Comparison of ENCODE assay signal across 8 cellular contexts in genomic region chr16:88430524-88431446, GRCh38. TPM values are rescaled to one million over a fixed set of nuclear protein-coding genes. Genes with fewer than 3 reads are reported as not detected.
A peak's percentile ranks its signal among the peaks of the same experiment; 100 is the strongest.
DNase-seq lines count a peak whose midpoint lies in the region; ATAC-seq, FAIRE-seq and TF ChIP-seq lines count a peak whose summit lies in the region.

No MANE protein-coding gene starts in this region.

- no peak overlapping the region; the same call in 1 of the 2 replicates for H3K4me2 ChIP-seq in K562 (ENCODE audit: insufficient read depth, low read length)
- H3K4me2 ChIP-seq in mesenchymal stem cell (ENCODE audit: low read length, poor library complexity, severe bottlenecking): no peak overlapping the region

- POLR2A ChIA-PET in K562 (lab: Yijun Ruan, JAX): interaction anchor here (0.5 to 1.0 kb wide), 5 partner anchors 15 to 221 kb away, joined by 3 to 7 read pairs (median 3); partner anchors contain the start of gene ZC3H18

- H3K4me3 ChIP-seq in K562 (peak overlapping the region; percentile 9; the same call in 1 of the 2 replicates), mesenchymal stem cell (ENCODE audit: insufficient read depth in 1 of 2, low read depth in 1 of 2, low read length in 2 of 2) (peak overlapping the region in 1 of 2 experiments; percentile 59), tibial artery (peak overlapping the region; percentile 34 to 40)

- H4K20me1 ChIP-seq in K562 (replicated peaks; ENCODE audit: control insufficient read depth, insufficient read depth, low read length): peaks cover 6% of the 10 kb centered on the region; the same call in 1 of the 2 replicates

- no peaks in the 10 kb centered on the region for H3K9me1 ChIP-seq in K562 (ENCODE audit: control insufficient read depth, insufficient read depth, low read length)

- no peak overlapping the region for H3K27ac ChIP-seq in K562 (ENCODE audit: extremely low read depth, low read depth, low read length)
- H3K27ac ChIP-seq in mesenchymal stem cell (ENCODE audit: low read length, poor library complexity, severe bottlenecking): no peak overlapping the region
- H3K27ac ChIP-seq in tibial artery: no peak overlapping the region

- H3K27me3 Mint-ChIP-seq in T-helper 17 cell: no peaks in the 10 kb centered on the region

- CTCF ChIA-PET in K562 (lab: Yijun Ruan, JAX; ENCODE audit: low intra/inter-chr PET ratio): no interaction called here

- no peak overlapping the region for H2BK12ac ChIP-seq in mesenchymal stem cell (ENCODE audit: low read length in 2 of 2)

- TF ChIP-seq EP300 in K562 (IDR thresholded peaks at IDR 0.05; ENCODE audit: low read length): no peak

- H3K79me1 ChIP-seq in mesenchymal stem cell (replicated peaks; ENCODE audit: low read length, poor library complexity, severe bottlenecking): no peaks in the 10 kb centered on the region

- H3K9ac ChIP-seq in K562 (ENCODE audit: insufficient read depth in 1 of 2, low read depth in 2 of 2, low read length in 2 of 2) (peak overlapping the region in 1 of 2 experiments; percentile 3; a peak in 2 of 4 replicates), mesenchymal stem cell (ENCODE audit: low read length) (peak overlapping the region; percentile 75)

- H3K27ac Mint-ChIP-seq in T-helper 17 cell: no peak overlapping the region

- H4K8ac ChIP-seq in mesenchymal stem cell (ENCODE audit: low read length): peak overlapping the region; percentile 79

- H2BK5ac ChIP-seq in mesenchymal stem cell (ENCODE audit: low read depth, low read length, poor library complexity, severe bottlenecking): no peak overlapping the region

- 4% methylated on average over 51 of the region's 80 CpGs for WGBS in K562 (ENCODE audit: insufficient coverage, low coverage, missing lambda C conversion rate)
- 45% methylated on average over 80 of the region's 80 CpGs for WGBS in mesenchymal stem cell

- peak overlapping the region in 1 of 2 experiments; percentile 30 for H3K18ac ChIP-seq in mesenchymal stem cell (ENCODE audit: low read depth in 1 of 2, low read length in 2 of 2)

- no peak overlapping the region for H2BK15ac ChIP-seq in mesenchymal stem cell (ENCODE audit: low read depth, poor library complexity, severe bottlenecking)

- BruUV-seq in K562 (replicated peaks; lab: Mats Ljungman, UMichigan): no TSS peak

- H3K14ac ChIP-seq in mesenchymal stem cell (ENCODE audit: low read length in 2 of 2): no peak overlapping the region

- H3K36me3 Mint-ChIP-seq in T-helper 17 cell (ENCODE audit: low read depth): no peaks in the 10 kb centered on the region

- no peaks in the 10 kb centered on the region for H3K9me3 ChIP-seq in T-helper 17 cell (ENCODE audit: control insufficient read depth, low read length, poor library complexity, severe bottlenecking)
- H3K9me3 ChIP-seq in K562 (replicated peaks; ENCODE audit: control insufficient read depth, insufficient read depth, low read depth, low read length): no peaks in the 10 kb centered on the region
- no peaks in the 10 kb centered on the region for H3K9me3 ChIP-seq in mesenchymal stem cell (ENCODE audit: control insufficient read depth, low read length)
- no peaks in the 10 kb centered on the region for H3K9me3 ChIP-seq in tibial artery

- no peak overlapping the region for H3K23ac ChIP-seq in mesenchymal stem cell (ENCODE audit: low read length in 2 of 2)

- TF ChIP-seq RAD21 in K562 (CRISPR knock-in tag; conservative IDR thresholded peaks at IDR 0.05 in 1 of 2, IDR thresholded peaks at IDR 0.05 in 1 of 2): no peak

- no peak for TF ChIP-seq POLR2A in K562 (conservative IDR thresholded peaks at IDR 0.05)

- peak overlapping the region; percentile 44; the same call in 1 of the 2 replicates for H2AFZ ChIP-seq in K562 (ENCODE audit: low read depth, low read length)
- no peak overlapping the region for H2AFZ ChIP-seq in mesenchymal stem cell (ENCODE audit: low read depth, low read length)

- TF ChIP-seq CTCF in K562 (IDR thresholded peaks at IDR 0.05 in 2 of 3, conservative IDR thresholded peaks at IDR 0.05 in 1 of 3; ENCODE audit: insufficient read depth in 2 of 3, low read depth in 1 of 3, low read length in 3 of 3) (no peak), tibial artery (IDR thresholded peaks at IDR 0.05) (no peak)

- intact Hi-C loops in K562 (cut with micrococcal nuclease): no loop called here
- intact Hi-C loops in tibial artery (cut with DNase I; ENCODE audit: low total_unique reads): no loop called here

- no peaks in the 10 kb centered on the region for H3K79me2 ChIP-seq in K562 (ENCODE audit: control insufficient read depth, insufficient read depth, low read length)

- DNase-seq in T-helper 17 cell (peak; percentile 17 to 32 (median 29)), K562 (ENCODE audit: extremely low read depth in 1 of 4, low spot score in 3 of 4) (peak; percentile 41 to 52 (median 50)), mesenchymal stem cell (no peak), tibial artery (no peak), NCI-H2081 (lab: John Stamatoyannopoulos, UW) (no peak), NCI-H226 (no peak)

- H2BK120ac ChIP-seq in mesenchymal stem cell (ENCODE audit: low read depth, low read length): no peak overlapping the region

- H3K4me3 Mint-ChIP-seq in T-helper 17 cell: peak overlapping the region; percentile 79

- in situ Hi-C loops in K562 (cut with MboI): no loop called here

- H4K91ac ChIP-seq in mesenchymal stem cell (ENCODE audit: low read length): no peak overlapping the region

- H2AK5ac ChIP-seq in mesenchymal stem cell (ENCODE audit: low read length, severe bottlenecking): no peak overlapping the region

- peaks cover 0 to 72% of the 10 kb centered on the region in 2 experiments; a peak in 2 of 5 replicates for H3K4me1 ChIP-seq in K562 (replicated peaks in 1 of 2; ENCODE audit: control insufficient read depth in 2 of 2, insufficient read depth in 2 of 2, low read length in 2 of 2)
- peaks cover 3% of the 10 kb centered on the region for H3K4me1 ChIP-seq in mesenchymal stem cell (ENCODE audit: control insufficient read depth, insufficient read depth, low read depth, low read length)
- peaks cover 0 to 17% (median 0%) of the 10 kb centered on the region in 4 donors for H3K4me1 ChIP-seq in tibial artery

- FAIRE-seq in K562 (lab: Jason Lieb, UNC): no peak

- ATAC-seq in GM19455 (IDR thresholded peaks at IDR 0.05; ENCODE audit: unreplicated experiment): peak; percentile 63
- peak; percentile 70 for ATAC-seq in T-helper 17 cell
- peak; percentile 60 for ATAC-seq in K562
- ATAC-seq in HG03280 (IDR thresholded peaks at IDR 0.05; ENCODE audit: unreplicated experiment): no peak

- H3K4me1 Mint-ChIP-seq in T-helper 17 cell: peaks cover 3% of the 10 kb centered on the region

- peak overlapping the region in 1 of 2 experiments; percentile 38 for H3K4ac ChIP-seq in mesenchymal stem cell (ENCODE audit: low read depth in 1 of 2, low read length in 2 of 2)

- H3K27me3 ChIP-seq in K562 (ENCODE audit: control insufficient read depth in 2 of 2, insufficient read depth in 2 of 2, low read length in 2 of 2): peaks cover 39 to 78% of the 10 kb centered on the region in 2 experiments
- H3K27me3 ChIP-seq in mesenchymal stem cell (ENCODE audit: control insufficient read depth in 1 of 2, insufficient read depth in 1 of 2, low read length in 2 of 2): peaks cover 0 to 4% of the 10 kb centered on the region in 2 experiments
- H3K27me3 ChIP-seq in tibial artery: peaks cover 0 to 52% of the 10 kb centered on the region in 2 donors

- no peaks in the 10 kb centered on the region for H3K36me3 ChIP-seq in K562 (ENCODE audit: control insufficient read depth, insufficient read depth, low read length)
- peaks cover 0 to 12% of the 10 kb centered on the region in 2 experiments for H3K36me3 ChIP-seq in mesenchymal stem cell (ENCODE audit: control insufficient read depth in 1 of 2, insufficient read depth in 2 of 2, low read depth in 1 of 2, low read length in 2 of 2)
- no peaks in the 10 kb centered on the region for H3K36me3 ChIP-seq in tibial artery

RNA-seq across cellular contexts. Expression of gene ZFPM1, which starts 22.3 kb away (rescaled TPM):
- total RNA-seq in T-helper 17 cell (10 to 100 TPM; 24.6 to 29.4 TPM), K562 (2014; rRNA removed) (4.5 and 8.7 TPM in 2 replicates), K562 (2014; rRNA removed; fragmentation: Illumina TruSeq; extraction: Trizol) (0.26 and 0.47 TPM in 2 replicates), K562 (2015; rRNA removed; fragmentation: Illumina TruSeq; extraction: Trizol) (3.2 and 4.5 TPM in 2 replicates), K562 (2021) (32.7 and 35.9 TPM in 2 replicates)
- total RNA-seq in K562 (2011; cell fraction: chromatin; rRNA removed; ENCODE audit: low replicate concordance): 14.4 and 38.8 TPM in 2 replicates
- total RNA-seq in K562 (2011; cell fraction: nucleolus; rRNA removed): 25.3 and 27.9 TPM in 2 replicates
- total RNA-seq in K562 (2011; cell fraction: nucleoplasm; rRNA removed): 16.8 and 18.9 TPM in 2 replicates
- polyA plus RNA-seq in K562 (2011; rRNA removed) (0.88 and 1.4 TPM in 2 replicates), K562 (2014; fragmentation: Illumina TruSeq; extraction: Trizol) (1.2 and 5.1 TPM in 2 replicates), K562 (2014; fragmentation: Nextera tagmentation; extraction: Ambion mirVana) (under 1 TPM; 0.03 to 0.11 TPM), K562 (2014; rRNA removed) (4.7 and 5.5 TPM in 2 replicates)
- polyA plus RNA-seq in K562 (2011; cell fraction: cytosol; rRNA removed): 0.81 and 4.8 TPM in 2 replicates
- polyA plus RNA-seq in K562 (2011; cell fraction: nucleus; rRNA removed): 3.4 and 13.6 TPM in 2 replicates
- 7.9 and 12.2 TPM in 2 replicates for polyA plus RNA-seq in K562 (2012)
- 0.30 and 1.1 TPM in 2 replicates for polyA minus RNA-seq in K562 (2011; rRNA and poly(A)+ RNA removed)
- 12.3 and 14.7 TPM in 2 replicates for polyA minus RNA-seq in K562 (2011; cell fraction: cytosol; rRNA and poly(A)+ RNA removed)
- 7.7 and 10.1 TPM in 2 replicates for polyA minus RNA-seq in K562 (2011; cell fraction: nucleus; rRNA and poly(A)+ RNA removed)
- 3.4 TPM for polyA plus RNA-seq in mesenchymal stem cell (2013, experiment 1 of 2)
- 3.4 TPM for polyA plus RNA-seq in mesenchymal stem cell (2013, experiment 2 of 2)

RNA-seq across cellular contexts. Expression of gene ZNF469, which starts 48.0 kb away (rescaled TPM):
- total RNA-seq in T-helper 17 cell (under 1 TPM; 0.32 to 0.55 TPM), K562 (2014; rRNA removed) (under 0.01 TPM in 1 of 2 replicates, not detected in the other), K562 (2014; rRNA removed; fragmentation: Illumina TruSeq; extraction: Trizol) (not detected in 2 replicates), K562 (2015; rRNA removed; fragmentation: Illumina TruSeq; extraction: Trizol) (not detected in 2 replicates), K562 (2021) (0.02 and 0.04 TPM in 2 replicates)
- total RNA-seq in K562 (2011; cell fraction: chromatin; rRNA removed; ENCODE audit: low replicate concordance): 0.04 and 0.09 TPM in 2 replicates
- total RNA-seq in K562 (2011; cell fraction: nucleolus; rRNA removed): 0.13 and 0.17 TPM in 2 replicates
- under 0.01 and 0.08 TPM in 2 replicates for total RNA-seq in K562 (2011; cell fraction: nucleoplasm; rRNA removed)
- polyA plus RNA-seq in K562 (2011; rRNA removed) (not detected in 2 replicates), K562 (2014; fragmentation: Illumina TruSeq; extraction: Trizol) (0.01 TPM in 1 of 2 replicates, not detected in the other), K562 (2014; fragmentation: Nextera tagmentation; extraction: Ambion mirVana) (not detected), K562 (2014; rRNA removed) (0.01 TPM in 1 of 2 replicates, not detected in the other)
- polyA plus RNA-seq in K562 (2011; cell fraction: cytosol; rRNA removed): under 0.01 and 0.01 TPM in 2 replicates
- polyA plus RNA-seq in K562 (2011; cell fraction: nucleus; rRNA removed): 0.01 and 0.03 TPM in 2 replicates
- polyA plus RNA-seq in K562 (2012): 0.01 TPM in 2 replicates
- under 0.01 and 0.04 TPM in 2 replicates for polyA minus RNA-seq in K562 (2011; rRNA and poly(A)+ RNA removed)
- 0.09 and 0.10 TPM in 2 replicates for polyA minus RNA-seq in K562 (2011; cell fraction: cytosol; rRNA and poly(A)+ RNA removed)
- polyA minus RNA-seq in K562 (2011; cell fraction: nucleus; rRNA and poly(A)+ RNA removed): under 0.01 and 0.11 TPM in 2 replicates
- 11.1 TPM for polyA plus RNA-seq in mesenchymal stem cell (2013, experiment 1 of 2)
- polyA plus RNA-seq in mesenchymal stem cell (2013, experiment 2 of 2): 10.4 TPM

Comparison
In these comparisons a context has a peak if more than half of its experiments do, and no peak if none do; other contexts are left out.
1. DNase-seq: peak in T-helper 17 cell (3 of 3) and K562 (4 of 4); none in mesenchymal stem cell (single experiment), tibial artery (0 of 2), NCI-H2081 (0 of 2) and NCI-H226 (single experiment).